8 cellular contexts compared by ENCODE assay signal in genomic region chr7:113118074-113118959, GRCh38. TPM values are rescaled to one million over a fixed set of nuclear protein-coding genes. Genes with fewer than 3 reads are reported as not detected.
DNase-seq lines count a peak whose midpoint lies in the region; ATAC-seq, FAIRE-seq and TF ChIP-seq lines count a peak whose summit lies in the region.

SMIM30 (minus strand) TSS chr7:113118554; CDS start chr7:113117578, 976 bp downstream.

- no peaks in the 10 kb centered on the region for H3K9me3 ChIP-seq in spleen

- no peak for FAIRE-seq in bronchial epithelial cell (lab: Jason Lieb, UNC)

- 0 to 1% (median 0%) methylated on average over 35 of the region's 35 CpGs for WGBS in spleen, 5 donors

- intact Hi-C loops in spleen (cut with DNase I; ENCODE audit: low total_unique reads): no loop called here

- peaks cover 2% of the 10 kb centered on the region for H3K36me3 ChIP-seq in bronchial epithelial cell (ENCODE audit: control insufficient read depth, insufficient read depth, low read length)
- peaks cover 0 to 20% (median 5%) of the 10 kb centered on the region in 6 donors for H3K36me3 ChIP-seq in spleen

- no peak for TF ChIP-seq CTCF in WI38 (IDR thresholded peaks at IDR 0.05; ENCODE audit: low read depth, low read length)
- no peak for TF ChIP-seq CTCF in bronchial epithelial cell (IDR thresholded peaks at IDR 0.05; ENCODE audit: insufficient read depth, low read length, severe bottlenecking)
- no peak for TF ChIP-seq CTCF in spleen (IDR thresholded peaks at IDR 0.05 in 8 of 11, conservative IDR thresholded peaks at IDR 0.05 in 3 of 11)

- in situ Hi-C loops in ACHN (cut with HindIII; ENCODE audit: low pct_ligation_motif_present, low pct_unique_long_range_greater_than_20kb, low sequenced_read_pairs): no loop called here

- TF ChIP-seq POLR2A in spleen (IDR thresholded peaks at IDR 0.05): peak in 2 of 3 donors; percentile 64 to 81

- H3K27ac ChIP-seq in spleen: peak within 1 kb of the TSS; percentile 49 to 86 (median 81)

- H3K27me3 ChIP-seq in bronchial epithelial cell (ENCODE audit: control insufficient read depth, insufficient read depth, low read length) (no peaks in the 10 kb centered on the region), spleen (replicated peaks in 1 of 7) (no peaks in the 10 kb centered on the region)

- ATAC-seq in GM18873 (IDR thresholded peaks at IDR 0.05; ENCODE audit: low FRiP score, unreplicated experiment) (peak; percentile 100), HG03139 (IDR thresholded peaks at IDR 0.05; ENCODE audit: unreplicated experiment) (peak; percentile 99)

- peaks cover 6 to 37% (median 16%) of the 10 kb centered on the region in 6 donors for H3K4me1 ChIP-seq in spleen

- DNase-seq in ACHN: peak; percentile 97
- peak; percentile 91 for DNase-seq in NCI-H2227 treated with DMSO at 0.1 percent for 48 hours (lab: John Stamatoyannopoulos, UW)
- peak; percentile 79 for DNase-seq in bronchial epithelial cell (ENCODE audit: low read depth)
- peak; percentile 94 for DNase-seq in inferior parietal cortex (ENCODE audit: extremely low spot score)
- peak; percentile 97 for DNase-seq in spleen

- H3K4me3 ChIP-seq in WI38 (ENCODE audit: low read depth, low read length) (peak within 1 kb of the TSS; percentile 79), bronchial epithelial cell (ENCODE audit: low read depth, low read length) (peak within 1 kb of the TSS; percentile 64), spleen (peak within 1 kb of the TSS; percentile 25 to 74 (median 56))

RNA-seq across cellular contexts. Expression of gene SMIM30, which starts in this region (rescaled TPM):
- 28.2 and 55.4 TPM in 2 replicates for total RNA-seq in bronchial epithelial cell
- total RNA-seq in spleen: 10 to 100 TPM; 29.1 to 70.7 (median 46.1) TPM
- polyA plus RNA-seq in spleen: 10 to 100 TPM; 64.7 to 98.7 (median 72.3) TPM

Comparison
In these comparisons a context has a peak if more than half of its experiments do, and no peak if none do; other contexts are left out.
1. Peak in every context shown above with its lines: DNase-seq, ATAC-seq, H3K4me3 ChIP-seq and H3K27ac ChIP-seq.